In genomic region chr1:209822706-209823105, GRCh38 we compare ENCODE assay signal across 14 cellular contexts. TPM values are rescaled to one million over a fixed set of nuclear protein-coding genes. Genes with fewer than 3 reads are reported as not detected.
DNase-seq lines count a peak whose midpoint lies in the region; ATAC-seq, FAIRE-seq and TF ChIP-seq lines count a peak whose summit lies in the region.
"Had no signal": no experiment of that assay in that cellular context is flagged by ENCODE, and none has a peak within 500 bp of the region (broad histone marks: within the 10 kb centered on the region; RNA-seq: fewer than 3 reads in every experiment).

No MANE protein-coding gene starts in this region.

- peak overlapping the region; percentile 93 for H3K9ac ChIP-seq in keratinocyte (ENCODE audit: control insufficient read depth, extremely low read depth, insufficient read depth, low read length)

- H3K4me3 Mint-ChIP-seq in stimulated activated naive CD8-positive, alpha-beta T cell treated with anti-CD3 and anti-CD28 coated beads, Interleukin-15, amount 100 ng/mL, for 72 hours, result peak overlapping the region; percentile 0 to 40

- in situ Hi-C loops in GM13976 (cut with MboI; ENCODE audit: low sequenced_read_pairs, unreplicated experiment), result no loop called here

- no peaks in the 10 kb centered on the region for H3K36me3 ChIP-seq in keratinocyte (ENCODE audit: control insufficient read depth in 2 of 2, extremely low read depth in 1 of 2, insufficient read depth in 2 of 2, low read length in 2 of 2)
- H3K36me3 ChIP-seq: adrenal gland, left lung had no signal

- H3K4me1 ChIP-seq in keratinocyte (ENCODE audit: control insufficient read depth, extremely low read depth, insufficient read depth, low read length), result peaks cover 56% of the 10 kb centered on the region

- H3K4me1 Mint-ChIP-seq in stimulated activated naive CD8-positive, alpha-beta T cell treated with anti-CD3 and anti-CD28 coated beads, Interleukin-15, amount 100 ng/mL, for 72 hours, result peaks cover 28% of the 10 kb centered on the region

- H3K27me3 ChIP-seq in keratinocyte (ENCODE audit: control insufficient read depth, extremely low read depth, insufficient read depth, low read length), result no peaks in the 10 kb centered on the region
- H3K27me3 ChIP-seq: adrenal gland had no signal

- no peaks in the 10 kb centered on the region for H3K9me3 Mint-ChIP-seq in stimulated activated naive CD8-positive, alpha-beta T cell treated with anti-CD3 and anti-CD28 coated beads, Interleukin-15, amount 100 ng/mL, for 72 hours
- H3K9me3 Mint-ChIP-seq: naive thymus-derived CD4-positive, alpha-beta T cell had no signal

- H3K27ac ChIP-seq in keratinocyte (ENCODE audit: control insufficient read depth, insufficient read depth, low read length), result peak overlapping the region; percentile 92
- H3K27ac ChIP-seq: adrenal gland, left lung had no signal

- H4K20me1 ChIP-seq in keratinocyte (ENCODE audit: control insufficient read depth, extremely low read depth, insufficient read depth, low read length), result no peaks in the 10 kb centered on the region

- no peak for FAIRE-seq in keratinocyte (lab: Jason Lieb, UNC)

- dilution Hi-C loops in keratinocyte (cut with MboI; ENCODE audit: extremely low pct_ligation_motif_present, low sequenced_read_pairs), result no loop called here

- no peak overlapping the region for H3K27ac Mint-ChIP-seq in stimulated activated naive CD8-positive, alpha-beta T cell treated with anti-CD3 and anti-CD28 coated beads, Interleukin-15, amount 100 ng/mL, for 72 hours

- peak overlapping the region; percentile 38 for H2AFZ ChIP-seq in keratinocyte (ENCODE audit: control insufficient read depth, low read length)

- no peak for TF ChIP-seq CTCF in WI38 (IDR thresholded peaks at IDR 0.05; ENCODE audit: low read depth, low read length)
- no peak for TF ChIP-seq CTCF in keratinocyte (optimal IDR thresholded peaks at IDR 0.05 in 1 of 3, IDR thresholded peaks at IDR 0.05 in 1 of 3, conservative IDR thresholded peaks at IDR 0.05 in 1 of 3; ENCODE audit: extremely low read depth in 1 of 3, insufficient read depth in 2 of 3, low read length in 3 of 3)
- no peak for TF ChIP-seq CTCF in GM13976 (IDR thresholded peaks at IDR 0.05; ENCODE audit: borderline replicate concordance, control extremely low read depth, extremely low read depth, insufficient read depth, missing control alignments)

- H3K79me2 ChIP-seq in keratinocyte (ENCODE audit: control insufficient read depth, insufficient read depth, low read length), result peaks cover 2% of the 10 kb centered on the region

- H3K4me2 ChIP-seq in keratinocyte (ENCODE audit: control insufficient read depth, extremely low read depth, insufficient read depth, low read depth, low read length), result peak overlapping the region; percentile 88

- ATAC-seq in stimulated activated naive CD8-positive, alpha-beta T cell treated with anti-CD3 and anti-CD28 coated beads, Interleukin-15, amount 100 ng/mL, for 72 hours, result no peak
- no peak for ATAC-seq in stimulated activated naive CD8-positive, alpha-beta T cell treated with anti-CD3 and anti-CD28 coated beads, Interleukin-15, Interleukin-2, amounts not matched to agents 100 U/mL and 50 U/mL, for 24 hours
- no peak for ATAC-seq in HG02623 (IDR thresholded peaks at IDR 0.05; ENCODE audit: unreplicated experiment)

- H3K9me3 ChIP-seq in keratinocyte (ENCODE audit: control insufficient read depth, low read depth, low read length), result no peaks in the 10 kb centered on the region
- H3K9me3 ChIP-seq: adrenal gland, left lung had no signal

- peaks cover 37% of the 10 kb centered on the region for H3K27me3 Mint-ChIP-seq in stimulated activated naive CD8-positive, alpha-beta T cell treated with anti-CD3 and anti-CD28 coated beads, Interleukin-15, amount 100 ng/mL, for 72 hours

- DNase-seq in stimulated activated naive CD8-positive, alpha-beta T cell treated with anti-CD3 and anti-CD28 coated beads, Interleukin-15, amount 100 ng/mL, for 72 hours, result no peak
- no peak for DNase-seq in stimulated activated naive CD8-positive, alpha-beta T cell treated with anti-CD3 and anti-CD28 coated beads, Interleukin-15, Interleukin-2, amounts not matched to agents 100 U/mL and 50 U/mL, for 24 hours
- DNase-seq in keratinocyte (ENCODE audit: low read depth, low spot score), result no peak
- DNase-seq in NCI-H748 (lab: John Stamatoyannopoulos, UW; ENCODE audit: unreplicated experiment), result no peak
- DNase-seq in midbrain (lab: John Stamatoyannopoulos, UW), result no peak
- no peak for DNase-seq in GM13976 (ENCODE audit: low spot score)
- DNase-seq: activated CD4-positive, alpha-beta T cell treated with anti-CD3 and anti-CD28 coated beads for 1 hour; adrenal gland; left lung; right cardiac atrium; stimulated activated naive CD4-positive, alpha-beta T cell treated with Interleukin-2 at 50 U/mL for 16 hours had no signal

- H3K9me1 ChIP-seq in keratinocyte (ENCODE audit: control insufficient read depth, extremely low read depth, insufficient read depth, low read length), result no peaks in the 10 kb centered on the region

- peak overlapping the region; percentile 35 for H3K4me3 ChIP-seq in WI38 (ENCODE audit: low read depth, low read length)
- peak overlapping the region in 2 of 3 experiments; percentile 46 to 60 for H3K4me3 ChIP-seq in keratinocyte (ENCODE audit: control insufficient read depth in 2 of 3, extremely low read depth in 1 of 3, insufficient read depth in 2 of 3, low read depth in 1 of 3, low read length in 3 of 3)
- H3K4me3 ChIP-seq: adrenal gland, left lung had no signal

RNA-seq across cellular contexts. Expression of gene UTP25, which starts 5.1 kb away (rescaled TPM):
- polyA plus RNA-seq in keratinocyte, result 12.3 to 13.3 TPM (median 12.4 TPM) in 3 replicates
- polyA plus RNA-seq in keratinocyte (2011; ENCODE audit: low read depth), result 6.7 TPM
- 5.8 and 11.1 TPM in 2 replicates for polyA plus RNA-seq in keratinocyte (2011; cell fraction: cytosol; rRNA removed)
- polyA plus RNA-seq in keratinocyte (2011; cell fraction: nucleus; rRNA removed), result 22.9 and 25.9 TPM in 2 replicates
- polyA plus RNA-seq in keratinocyte (2012; ENCODE audit: low replicate concordance), result 6.9 and 8.0 TPM in 2 replicates
- 7.6 to 21.0 TPM (median 15.9 TPM) in 3 replicates for polyA minus RNA-seq in keratinocyte
- 3.8 TPM for polyA minus RNA-seq in keratinocyte (2011; cell fraction: cytosol; rRNA and poly(A)+ RNA removed)
- 21.0 and 35.8 TPM in 2 replicates for polyA minus RNA-seq in keratinocyte (2011; cell fraction: nucleus; rRNA and poly(A)+ RNA removed)

RNA-seq across cellular contexts. Expression of gene IRF6, which starts 16.8 kb away (rescaled TPM):
- polyA plus RNA-seq in keratinocyte, result 467 to 800 TPM (median 476 TPM) in 3 replicates
- polyA plus RNA-seq in keratinocyte (2011; ENCODE audit: low read depth), result 132 TPM
- polyA plus RNA-seq in keratinocyte (2011; cell fraction: cytosol; rRNA removed), result 474 and 569 TPM in 2 replicates
- polyA plus RNA-seq in keratinocyte (2011; cell fraction: nucleus; rRNA removed), result 961 and 1,086 TPM in 2 replicates
- 254 and 343 TPM in 2 replicates for polyA plus RNA-seq in keratinocyte (2012; ENCODE audit: low replicate concordance)
- 820 to 2,146 TPM (median 1,294 TPM) in 3 replicates for polyA minus RNA-seq in keratinocyte
- polyA minus RNA-seq in keratinocyte (2011; cell fraction: cytosol; rRNA and poly(A)+ RNA removed), result 651 TPM
- 976 and 1,920 TPM in 2 replicates for polyA minus RNA-seq in keratinocyte (2011; cell fraction: nucleus; rRNA and poly(A)+ RNA removed)

RNA-seq across cellular contexts. Expression of gene C1orf74, which starts 38.3 kb away (rescaled TPM):
- 48.0 to 65.6 TPM (median 58.1 TPM) in 3 replicates for polyA plus RNA-seq in keratinocyte
- polyA plus RNA-seq in keratinocyte (2011; ENCODE audit: low read depth), result 13.4 TPM
- polyA plus RNA-seq in keratinocyte (2011; cell fraction: cytosol; rRNA removed), result 37.2 and 60.6 TPM in 2 replicates
- polyA plus RNA-seq in keratinocyte (2011; cell fraction: nucleus; rRNA removed), result 172 and 177 TPM in 2 replicates
- polyA plus RNA-seq in keratinocyte (2012; ENCODE audit: low replicate concordance), result 29.2 and 42.2 TPM in 2 replicates
- 43.4 to 157 TPM (median 123 TPM) in 3 replicates for polyA minus RNA-seq in keratinocyte
- polyA minus RNA-seq in keratinocyte (2011; cell fraction: cytosol; rRNA and poly(A)+ RNA removed), result 35.1 TPM
- 215 and 523 TPM in 2 replicates for polyA minus RNA-seq in keratinocyte (2011; cell fraction: nucleus; rRNA and poly(A)+ RNA removed)
